Comparison of ENCODE assay signal across 9 cellular contexts in genomic region chr4:123600426-123600825, GRCh38.
DNase-seq lines count a peak whose midpoint lies in the region; ATAC-seq and TF ChIP-seq lines count a peak whose summit lies in the region.
"Had no signal": no experiment of that assay in that cellular context is flagged by ENCODE, and none has a peak within 500 bp of the region (broad histone marks: within the 10 kb centered on the region; RNA-seq: fewer than 3 reads in every experiment).

No MANE protein-coding gene starts in this region.

- intact Hi-C loops in heart right ventricle (cut with DNase I): no loop called here
- intact Hi-C loops in Right ventricle myocardium superior (cut with DNase I): no loop called here
- intact Hi-C loops in upper lobe of right lung (cut with DNase I): no loop called here
- intact Hi-C loops in thyroid gland (cut with DNase I): no loop called here

- H3K36me3 ChIP-seq in heart right ventricle (no peaks in the 10 kb centered on the region), upper lobe of right lung (no peaks in the 10 kb centered on the region), thyroid gland (no peaks in the 10 kb centered on the region)

- H3K4me1 Mint-ChIP-seq in activated naive CD8-positive, alpha-beta T cell (ENCODE audit: low read depth): peaks cover 48% of the 10 kb centered on the region

- peak overlapping the region; percentile 84 for H3K27ac Mint-ChIP-seq in activated naive CD8-positive, alpha-beta T cell

- no peaks in the 10 kb centered on the region for H3K27me3 Mint-ChIP-seq in activated naive CD8-positive, alpha-beta T cell

- peak overlapping the region in 7 of 10 donors; percentile 6 to 77 (median 62) for H3K27ac ChIP-seq in heart right ventricle
- peak overlapping the region; percentile 18 for H3K27ac ChIP-seq in upper lobe of right lung
- H3K27ac ChIP-seq in thyroid gland: peak overlapping the region in 1 of 3 donors; percentile 65
- H3K27ac ChIP-seq: VCaP had no signal

- 41 to 55% methylated on average over 3 of the region's 3 CpGs for WGBS in heart right ventricle, 2 donors
- WGBS in thyroid gland, 2 donors: 62 to 73% methylated on average over 3 of the region's 3 CpGs

- H3K36me3 Mint-ChIP-seq in activated naive CD8-positive, alpha-beta T cell: no peaks in the 10 kb centered on the region

- no peak for TF ChIP-seq CTCF in heart right ventricle (IDR thresholded peaks at IDR 0.05)
- no peak for TF ChIP-seq CTCF in upper lobe of right lung (IDR thresholded peaks at IDR 0.05)
- no peak for TF ChIP-seq CTCF in thyroid gland (IDR thresholded peaks at IDR 0.05)

- H3K9me3 ChIP-seq in heart right ventricle: no peaks in the 10 kb centered on the region
- no peaks in the 10 kb centered on the region for H3K9me3 ChIP-seq in upper lobe of right lung
- no peaks in the 10 kb centered on the region for H3K9me3 ChIP-seq in thyroid gland

- H3K27me3 ChIP-seq in heart right ventricle: no peaks in the 10 kb centered on the region
- no peaks in the 10 kb centered on the region for H3K27me3 ChIP-seq in upper lobe of right lung
- H3K27me3 ChIP-seq in thyroid gland: no peaks in the 10 kb centered on the region

- peak overlapping the region; percentile 61 for H3K4me3 Mint-ChIP-seq in activated naive CD8-positive, alpha-beta T cell

- H3K4me1 ChIP-seq in heart right ventricle (peaks cover 0 to 24% (median 18%) of the 10 kb centered on the region in 9 donors), upper lobe of right lung (peaks cover 22% of the 10 kb centered on the region), thyroid gland (peaks cover 0 to 4% of the 10 kb centered on the region in 2 donors)

- no peaks in the 10 kb centered on the region for H3K9me3 Mint-ChIP-seq in activated naive CD8-positive, alpha-beta T cell (ENCODE audit: low read depth)

- TF ChIP-seq POLR2A in thyroid gland (IDR thresholded peaks at IDR 0.05): no peak

- ATAC-seq in heart right ventricle: peak in 2 of 8 donors; percentile 65 to 71
- ATAC-seq in Right ventricle myocardium superior (ENCODE audit: poor library complexity): no peak
- ATAC-seq in upper lobe of right lung: no peak
- ATAC-seq in GM19455 (IDR thresholded peaks at IDR 0.05; ENCODE audit: unreplicated experiment): no peak

- H3K4me3 ChIP-seq in heart right ventricle (no peak overlapping the region), upper lobe of right lung (no peak overlapping the region), thyroid gland (replicated peaks in 1 of 3) (no peak overlapping the region)

- no peak for DNase-seq in heart right ventricle
- no peak for DNase-seq in Right ventricle myocardium superior
- DNase-seq in medulla oblongata (ENCODE audit: extremely low spot score): peak; percentile 56
- DNase-seq in upper lobe of right lung: no peak
- no peak for DNase-seq in thyroid gland
- DNase-seq in LoVo (ENCODE audit: low spot score): no peak
